ENCODE assay signal across 13 cellular contexts in the genomic region with DNA sequence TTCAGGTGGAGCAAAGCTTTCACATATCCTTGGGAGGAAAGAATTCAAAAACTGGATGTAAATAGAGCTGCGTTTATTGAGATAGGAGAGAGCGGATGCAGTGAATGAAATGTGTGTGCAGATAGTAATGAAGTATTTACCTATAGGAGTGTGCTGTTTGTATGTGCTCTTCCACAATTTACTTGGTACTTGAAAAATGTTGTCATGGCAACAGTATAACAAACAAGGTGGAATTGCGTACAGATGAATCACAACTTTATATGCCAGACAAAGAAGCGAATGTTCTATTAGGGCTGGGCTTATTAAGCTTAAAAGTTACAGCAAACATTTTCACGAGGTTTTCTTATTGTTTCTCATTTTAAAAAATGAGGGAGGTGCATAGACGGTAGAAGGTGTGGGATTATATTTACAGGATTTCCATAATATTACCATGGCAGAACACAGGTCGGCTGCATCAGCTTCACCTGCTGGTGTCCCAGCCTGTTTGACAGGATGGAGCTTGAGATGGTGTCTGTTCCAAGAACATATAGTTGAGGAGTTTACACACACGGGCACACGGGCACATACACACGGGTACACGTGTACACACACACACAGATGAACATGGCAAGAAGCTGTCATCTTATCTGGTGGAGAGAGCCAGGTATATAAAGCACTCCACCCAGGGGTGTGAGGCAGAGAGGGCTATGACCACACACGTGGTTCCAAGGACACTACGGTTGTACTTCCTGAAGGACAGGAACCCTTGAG.
DNase-seq lines count a peak whose midpoint lies in the region; ATAC-seq, FAIRE-seq and TF ChIP-seq lines count a peak whose summit lies in the region.
"Had no signal": no experiment of that assay in that cellular context is flagged by ENCODE, and none has a peak within 500 bp of the region (broad histone marks: within the 10 kb centered on the region; RNA-seq: fewer than 3 reads in every experiment).

No MANE protein-coding gene starts in this region.

- FAIRE-seq in GM12892 (lab: Jason Lieb, UNC): no peak

- H3K4me1 Mint-ChIP-seq in HFFc6 (ENCODE audit: low read depth): peaks cover 27% of the 10 kb centered on the region

- no peaks in the 10 kb centered on the region for H3K9me3 Mint-ChIP-seq in HFFc6
- H3K9me3 Mint-ChIP-seq: T-helper 1 cell treated with Interleukin-12 subunit alpha and Interleukin-12 subunit beta and Interleukin-4 antibody, amounts not matched to agents 30 μg/mL and 1 μg/mL, for 36 hours had no signal

- no peaks in the 10 kb centered on the region for H3K36me3 Mint-ChIP-seq in HFFc6 (ENCODE audit: low read depth)
- H3K36me3 Mint-ChIP-seq: CD4-positive, alpha-beta memory T cell had no signal

- no peak overlapping the region for H3K4me3 ChIP-seq in fibroblast of mammary gland (ENCODE audit: control insufficient read depth, low read depth, low read length)
- H3K4me3 ChIP-seq: lung had no signal

- peak overlapping the region; percentile 68 for H3K27ac Mint-ChIP-seq in HFFc6
- H3K27ac Mint-ChIP-seq: CD4-positive, alpha-beta memory T cell; T-helper 1 cell treated with Interleukin-12 subunit alpha and Interleukin-12 subunit beta and Interleukin-4 antibody, amounts not matched to agents 30 μg/mL and 1 μg/mL, for 36 hours had no signal

- peaks cover 12% of the 10 kb centered on the region for H3K27me3 Mint-ChIP-seq in HFFc6 (ENCODE audit: insufficient read depth)

- TF ChIP-seq POLR2A in GM12892 (IDR thresholded peaks at IDR 0.05; ENCODE audit: low read depth, low read length): no peak

- ATAC-seq in HG03469 (IDR thresholded peaks at IDR 0.05; ENCODE audit: unreplicated experiment): no peak
- no peak for ATAC-seq in HG03439 (IDR thresholded peaks at IDR 0.05; ENCODE audit: unreplicated experiment)
- ATAC-seq: sciatic nerve had no signal

- H3K4me3 Mint-ChIP-seq in HFFc6: no peak overlapping the region
- H3K4me3 Mint-ChIP-seq: CD4-positive, alpha-beta memory T cell; T-helper 1 cell treated with Interleukin-12 subunit alpha and Interleukin-12 subunit beta and Interleukin-4 antibody, amounts not matched to agents 30 μg/mL and 1 μg/mL, for 36 hours had no signal

- no peak for TF ChIP-seq CTCF in HFFc6 (IDR thresholded peaks at IDR 0.05)
- TF ChIP-seq CTCF in fibroblast of mammary gland (conservative IDR thresholded peaks at IDR 0.05; ENCODE audit: control insufficient read depth, insufficient read depth, low read depth, low read length): no peak

- DNase-seq in AG08395 (ENCODE audit: low spot score): peak; percentile 44
- peak; percentile 85 for DNase-seq in HFFc6
- DNase-seq in RKO (ENCODE audit: low spot score): peak; percentile 5
- DNase-seq in fibroblast of mammary gland (ENCODE audit: low read depth): peak; percentile 67
- DNase-seq in GM12892 (ENCODE audit: insufficient read length): no peak
- DNase-seq in MV-4-11 (lab: John Stamatoyannopoulos, UW): no peak
- DNase-seq: brain microvascular endothelial cell; CD4-positive, alpha-beta memory T cell had no signal

Comparison
In these comparisons a context has a peak if more than half of its experiments do, and no peak if none do; other contexts are left out.
1. DNase-seq: peak in AG08395 (single experiment), HFFc6 (single experiment), RKO (single experiment) and fibroblast of mammary gland (single experiment); none in GM12892 (single experiment) and MV-4-11 (single experiment).